In genomic region chr6:97813881-97814280, GRCh38 we compare ENCODE assay signal across 18 cellular contexts.
"Had no signal": no experiment of that assay in that cellular context is flagged by ENCODE, and none has a peak within 500 bp of the region (broad histone marks: within the 10 kb centered on the region; RNA-seq: fewer than 3 reads in every experiment).

No MANE protein-coding gene starts in this region.

- DNase-seq: activated CD4-positive, alpha-beta T cell treated with anti-CD3 and anti-CD28 coated beads, Interleukin-2, amount 10 ng/mL, durations not matched to agents 7 days and 5 days; activated CD8-positive, alpha-beta memory T cell treated with anti-CD3 and anti-CD28 coated beads, Interleukin-2, amount 50 U/mL, for 4 hours; activated CD8-positive, alpha-beta T cell treated with anti-CD3 and anti-CD28 coated beads, Interleukin-2, amount 10 ng/mL, durations not matched to agents 7 days and 5 days; activated naive CD4-positive, alpha-beta T cell treated with anti-CD3 and anti-CD28 coated beads for 36 hours; activated T-cell treated with anti-CD3 and anti-CD28 coated beads, Interleukin-2, amount 50 U/mL, for 4 hours; body of pancreas; erythroblast; kidney; ovary; right lobe of liver; small intestine; stimulated activated CD4-positive, alpha-beta T cell treated with anti-CD3 and anti-CD28 coated beads, Interleukin-4, amount 100 ng/mL, for 1 hour; stomach; upper lobe of right lung had no signal

- H3K4me3 Mint-ChIP-seq: activated CD4-positive, alpha-beta T cell treated with anti-CD3 and anti-CD28 coated beads, Interleukin-2, amount 10 ng/mL, durations not matched to agents 7 days and 5 days; activated CD8-positive, alpha-beta T cell treated with anti-CD3 and anti-CD28 coated beads, Interleukin-2, amount 10 ng/mL, durations not matched to agents 7 days and 5 days; activated naive CD4-positive, alpha-beta T cell treated with anti-CD3 and anti-CD28 coated beads for 36 hours; activated T-cell treated with anti-CD3 and anti-CD28 coated beads, Interleukin-2, amount 50 U/mL, for 4 hours; neural crest cell had no signal

- H3K9me3 ChIP-seq: body of pancreas, left lung, ovary, right lobe of liver, stomach, thoracic aorta, upper lobe of right lung had no signal

- H3K4me1 Mint-ChIP-seq: activated CD4-positive, alpha-beta T cell treated with anti-CD3 and anti-CD28 coated beads, Interleukin-2, amount 10 ng/mL, durations not matched to agents 7 days and 5 days had no signal

- H3K9me3 Mint-ChIP-seq: activated CD4-positive, alpha-beta T cell treated with anti-CD3 and anti-CD28 coated beads, Interleukin-2, amount 10 ng/mL, durations not matched to agents 7 days and 5 days; activated naive CD4-positive, alpha-beta T cell treated with anti-CD3 and anti-CD28 coated beads for 36 hours; neural crest cell had no signal

- H3K36me3 ChIP-seq: left lung, ovary, right lobe of liver, stomach, thoracic aorta, upper lobe of right lung had no signal

- H3K27me3 ChIP-seq: body of pancreas, dorsolateral prefrontal cortex, left lung, ovary, right lobe of liver, stomach, upper lobe of right lung had no signal

- H3K4me1 ChIP-seq: body of pancreas, left lung, right lobe of liver, stomach, upper lobe of right lung had no signal

- H3K27ac ChIP-seq: body of pancreas, left lung, ovary, right lobe of liver, stomach, thoracic aorta, upper lobe of right lung had no signal

- H3K27me3 Mint-ChIP-seq: activated CD4-positive, alpha-beta T cell treated with anti-CD3 and anti-CD28 coated beads, Interleukin-2, amount 10 ng/mL, durations not matched to agents 7 days and 5 days had no signal

- H3K4me3 ChIP-seq: body of pancreas, dorsolateral prefrontal cortex, left lung, ovary, right lobe of liver, stomach, thoracic aorta, upper lobe of right lung had no signal

- H3K27ac Mint-ChIP-seq: activated CD4-positive, alpha-beta T cell treated with anti-CD3 and anti-CD28 coated beads, Interleukin-2, amount 10 ng/mL, durations not matched to agents 7 days and 5 days; activated CD8-positive, alpha-beta T cell treated with anti-CD3 and anti-CD28 coated beads, Interleukin-2, amount 10 ng/mL, durations not matched to agents 7 days and 5 days; activated naive CD4-positive, alpha-beta T cell treated with anti-CD3 and anti-CD28 coated beads for 36 hours had no signal
